In the genomic region with DNA sequence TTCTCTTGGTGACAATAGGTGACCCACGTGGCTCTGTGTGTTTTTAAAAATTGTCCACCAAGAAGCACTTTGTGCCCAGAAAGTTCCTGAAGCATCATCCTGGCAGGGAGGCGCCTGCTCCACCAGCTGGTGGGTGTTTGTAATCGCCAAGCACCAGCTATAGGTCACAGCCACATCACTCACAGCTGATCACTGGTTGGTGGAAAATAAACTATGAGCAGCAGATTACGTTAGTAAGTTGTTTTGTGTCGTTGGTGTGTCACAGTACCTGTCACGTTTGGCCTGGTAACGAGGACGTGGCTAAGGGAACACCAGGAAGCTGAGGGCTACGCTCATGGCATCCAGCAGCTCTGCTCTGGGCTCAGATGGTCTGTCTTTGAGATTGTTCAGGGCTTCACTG, we compare ENCODE assay signal across 15 cellular contexts. TPM values are rescaled to one million over a fixed set of nuclear protein-coding genes. Genes with fewer than 3 reads are reported as not detected.
DNase-seq lines count a peak whose midpoint lies in the region; TF ChIP-seq lines count a peak whose summit lies in the region.
"Had no signal": no experiment of that assay in that cellular context is flagged by ENCODE, and none has a peak within 500 bp of the region (broad histone marks: within the 10 kb centered on the region; RNA-seq: fewer than 3 reads in every experiment).

No MANE protein-coding gene starts in this region.

- H3K27me3 ChIP-seq in spleen (replicated peaks in 1 of 7): no peaks in the 10 kb centered on the region
- H3K27me3 ChIP-seq: left lung had no signal

- peak overlapping the region in 1 of 8 donors; percentile 28 for H3K27ac ChIP-seq in spleen
- H3K27ac ChIP-seq: left lung, thoracic aorta had no signal

- H3K36me3 ChIP-seq in spleen: peaks cover 0 to 62% (median 51%) of the 10 kb centered on the region in 6 donors

- peaks cover 29% of the 10 kb centered on the region for H3K4me1 Mint-ChIP-seq in HFFc6 (ENCODE audit: low read depth)
- peaks cover 7% of the 10 kb centered on the region for H3K4me1 Mint-ChIP-seq in activated naive CD4-positive, alpha-beta T cell treated with anti-CD3 and anti-CD28 coated beads, Interleukin-2, amount 10 ng/mL, durations not matched to agents 7 days and 5 days

- peaks cover 0 to 20% (median 15%) of the 10 kb centered on the region in 6 donors for H3K4me1 ChIP-seq in spleen

- WGBS in spleen, 5 donors: 85 to 88% (median 87%) methylated on average over 9 of the region's 9 CpGs

- peaks cover 32% of the 10 kb centered on the region for H3K27me3 Mint-ChIP-seq in HFFc6 (ENCODE audit: insufficient read depth)
- H3K27me3 Mint-ChIP-seq in activated naive CD4-positive, alpha-beta T cell treated with anti-CD3 and anti-CD28 coated beads, Interleukin-2, amount 10 ng/mL, durations not matched to agents 7 days and 5 days: no peaks in the 10 kb centered on the region
- H3K27me3 Mint-ChIP-seq: activated naive CD8-positive, alpha-beta T cell treated with anti-CD3 and anti-CD28 coated beads, Interleukin-2, amount 10 ng/mL, durations not matched to agents 7 days and 5 days; central memory CD8-positive, alpha-beta T cell; naive thymus-derived CD8-positive, alpha-beta T cell had no signal

- H3K9me3 Mint-ChIP-seq in HFFc6: peaks cover 3% of the 10 kb centered on the region; the same call in 1 of the 2 replicates
- no peaks in the 10 kb centered on the region for H3K9me3 Mint-ChIP-seq in activated naive CD4-positive, alpha-beta T cell treated with anti-CD3 and anti-CD28 coated beads, Interleukin-2, amount 10 ng/mL, durations not matched to agents 7 days and 5 days
- H3K9me3 Mint-ChIP-seq: activated naive CD8-positive, alpha-beta T cell treated with anti-CD3 and anti-CD28 coated beads, Interleukin-2, amount 10 ng/mL, durations not matched to agents 7 days and 5 days; central memory CD8-positive, alpha-beta T cell; naive thymus-derived CD8-positive, alpha-beta T cell had no signal

- CTCF ChIA-PET in activated naive CD4-positive, alpha-beta T cell treated with anti-CD3 and anti-CD28 coated beads, Interleukin-2, amount 10 ng/mL, durations not matched to agents 7 days and 5 days (lab: Charles Lee): interaction anchor here (1.8 kb wide), 1 partner anchor 205 kb away, joined by 7 read pairs; a partner anchor contains a TSS

- intact Hi-C loops in spleen (cut with DNase I; ENCODE audit: low total_unique reads): no loop called here

- TF ChIP-seq CTCF in HFFc6 (IDR thresholded peaks at IDR 0.05) (peak; percentile 31), fibroblast of mammary gland (conservative IDR thresholded peaks at IDR 0.05; ENCODE audit: control insufficient read depth, insufficient read depth, low read depth, low read length) (no peak), spleen (IDR thresholded peaks at IDR 0.05 in 8 of 11, conservative IDR thresholded peaks at IDR 0.05 in 3 of 11) (no peak)

- peak overlapping the region; percentile 78 for H3K27ac Mint-ChIP-seq in HFFc6
- H3K27ac Mint-ChIP-seq in activated naive CD4-positive, alpha-beta T cell treated with anti-CD3 and anti-CD28 coated beads, Interleukin-2, amount 10 ng/mL, durations not matched to agents 7 days and 5 days: no peak overlapping the region
- H3K27ac Mint-ChIP-seq: activated naive CD8-positive, alpha-beta T cell treated with anti-CD3 and anti-CD28 coated beads, Interleukin-2, amount 10 ng/mL, durations not matched to agents 7 days and 5 days had no signal

- peaks cover 32% of the 10 kb centered on the region for H3K36me3 Mint-ChIP-seq in HFFc6 (ENCODE audit: low read depth)
- H3K36me3 Mint-ChIP-seq in activated naive CD4-positive, alpha-beta T cell treated with anti-CD3 and anti-CD28 coated beads, Interleukin-2, amount 10 ng/mL, durations not matched to agents 7 days and 5 days: peaks cover 21% of the 10 kb centered on the region

- H3K4me3 Mint-ChIP-seq in HFFc6: no peak overlapping the region
- no peak overlapping the region for H3K4me3 Mint-ChIP-seq in activated naive CD4-positive, alpha-beta T cell treated with anti-CD3 and anti-CD28 coated beads, Interleukin-2, amount 10 ng/mL, durations not matched to agents 7 days and 5 days
- H3K4me3 Mint-ChIP-seq: activated naive CD8-positive, alpha-beta T cell treated with anti-CD3 and anti-CD28 coated beads, Interleukin-2, amount 10 ng/mL, durations not matched to agents 7 days and 5 days; central memory CD8-positive, alpha-beta T cell; naive thymus-derived CD8-positive, alpha-beta T cell had no signal

- no peaks in the 10 kb centered on the region for H3K9me3 ChIP-seq in spleen
- H3K9me3 ChIP-seq: left lung, thoracic aorta had no signal

- no peak for TF ChIP-seq POLR2A in spleen (IDR thresholded peaks at IDR 0.05)

- no peak for DNase-seq in HFFc6
- DNase-seq in SW 1271 (lab: John Stamatoyannopoulos, UW): peak; percentile 9 to 26
- DNase-seq in fibroblast of mammary gland (ENCODE audit: low read depth): peak; percentile 27
- peak; percentile 17 for DNase-seq in spleen
- no peak for DNase-seq in kidney glomerular epithelial cell (lab: John Stamatoyannopoulos, UW)
- DNase-seq in activated naive CD4-positive, alpha-beta T cell treated with anti-CD3 and anti-CD28 coated beads, Interleukin-2, amount 10 ng/mL, durations not matched to agents 7 days and 5 days: no peak
- DNase-seq in NCI-H526 (lab: John Stamatoyannopoulos, UW): no peak
- DNase-seq: activated CD8-positive, alpha-beta memory T cell treated with anti-CD3 and anti-CD28 coated beads, Interleukin-2, amount 50 U/mL, for 48 hours; activated naive CD8-positive, alpha-beta T cell treated with anti-CD3 and anti-CD28 coated beads, Interleukin-2, amount 10 ng/mL, durations not matched to agents 7 days and 5 days; hippocampal formation; left lung; naive thymus-derived CD8-positive, alpha-beta T cell; NCI-H2227 treated with DMSO at 0.1 percent for 48 hours had no signal

- H3K4me3 ChIP-seq in fibroblast of mammary gland (ENCODE audit: control insufficient read depth, low read depth, low read length) (no peak overlapping the region), spleen (no peak overlapping the region)
- H3K4me3 ChIP-seq: left lung, thoracic aorta had no signal

RNA-seq across cellular contexts. Expression of a gene that starts 10.1 kb away (rescaled TPM):
- total RNA-seq in HFFc6 (2021; fragmentation: NEBNext Ultra II Directional; extraction: Animal tissue kit (Norgen Biotek cat#: 25700)): 10 to 100 TPM; 10.9 to 13.4 (median 12.8) TPM
- total RNA-seq in spleen: 10 to 100 TPM; 14.0 to 23.1 (median 17.5) TPM
- polyA plus RNA-seq in spleen: 10 to 100 TPM; 13.5 to 16.9 (median 15.1) TPM

RNA-seq across cellular contexts. Expression of a gene that starts 10.2 kb away (rescaled TPM):
- 10 to 100 TPM; 43.8 to 57.9 (median 48.6) TPM for total RNA-seq in HFFc6 (2021; fragmentation: NEBNext Ultra II Directional; extraction: Animal tissue kit (Norgen Biotek cat#: 25700))
- total RNA-seq in spleen: 10 to 100 TPM; 38.6 to 69.7 (median 54.4) TPM
- polyA plus RNA-seq in spleen: 10 to 100 TPM; 41.9 to 54.6 (median 43.3) TPM

RNA-seq across cellular contexts. Expression of a gene that starts 40.2 kb away (rescaled TPM):
- 10 to 100 TPM; 21.0 to 27.7 (median 21.7) TPM for total RNA-seq in HFFc6 (2021; fragmentation: NEBNext Ultra II Directional; extraction: Animal tissue kit (Norgen Biotek cat#: 25700))
- total RNA-seq in spleen: 10 to 100 TPM; 17.3 to 24.9 (median 19.9) TPM
- polyA plus RNA-seq in spleen: 10 to 100 TPM in 1 of 3 donors, 1 to 10 TPM in 2; 5.7 to 11.4 (median 8.9) TPM

RNA-seq across cellular contexts. Expression of a gene that starts 59.9 kb away (rescaled TPM):
- total RNA-seq in HFFc6 (2021; fragmentation: NEBNext Ultra II Directional; extraction: Animal tissue kit (Norgen Biotek cat#: 25700)): 10 to 100 TPM; 28.2 to 35.8 (median 34.5) TPM
- total RNA-seq in spleen: 1 to 10 TPM; 3.1 to 5.8 (median 4.5) TPM
- polyA plus RNA-seq in spleen: 1 to 10 TPM in 2 of 3 donors, under 1 TPM in 1; 0.96 to 1.6 (median 1.2) TPM

Comparison
In these comparisons a context has a peak if more than half of its experiments do, and no peak if none do; other contexts are left out.
1. DNase-seq: peak in SW 1271 (2 of 2), fibroblast of mammary gland (single experiment) and spleen (single experiment); none in HFFc6 (single experiment), kidney glomerular epithelial cell (single experiment), activated naive CD4-positive, alpha-beta T cell treated with anti-CD3 and anti-CD28 coated beads, Interleukin-2, amount 10 ng/mL, durations not matched to agents 7 days and 5 days (single experiment) and NCI-H526 (0 of 2).